In genomic region chr6:32166411-32167061, GRCh38 we compare ENCODE assay signal across 19 cellular contexts. TPM values are rescaled to one million over a fixed set of nuclear protein-coding genes. Genes with fewer than 3 reads are reported as not detected.
DNase-seq lines count a peak whose midpoint lies in the region; ATAC-seq, FAIRE-seq and TF ChIP-seq lines count a peak whose summit lies in the region.
"Had no signal": no experiment of that assay in that cellular context is flagged by ENCODE, and none has a peak within 500 bp of the region (broad histone marks: within the 10 kb centered on the region; RNA-seq: fewer than 3 reads in every experiment).

No MANE protein-coding gene starts in this region.

- POLR2A ChIA-PET in PC-3 (lab: Charles Lee; ENCODE audit: unreplicated experiment) = no interaction called here

- H3K4me1 Mint-ChIP-seq in chondrocyte (ENCODE audit: low read depth) = peaks cover 4% of the 10 kb centered on the region
- peaks cover 2% of the 10 kb centered on the region for H3K4me1 Mint-ChIP-seq in activated naive CD4-positive, alpha-beta T cell treated with anti-CD3 and anti-CD28 coated beads for 36 hours (ENCODE audit: low read depth)

- no TSS peak for BruUV-seq in PC-3 (replicated peaks; lab: Mats Ljungman, UMichigan)

- CTCF ChIA-PET in activated naive CD4-positive, alpha-beta T cell treated with anti-CD3 and anti-CD28 coated beads for 36 hours (lab: Charles Lee) = no interaction called here
- CTCF ChIA-PET in PC-3 (lab: Charles Lee) = no interaction called here

- H3K9ac ChIP-seq in kidney (ENCODE audit: low read length in 2 of 2) (no peak overlapping the region), PC-3 (ENCODE audit: low read length) (no peak overlapping the region)

- H3K4me1 ChIP-seq in right cardiac atrium (ENCODE audit: control insufficient read depth, insufficient read depth, low read length) = no peaks in the 10 kb centered on the region
- H3K4me1 ChIP-seq in kidney (ENCODE audit: control insufficient read depth in 1 of 2, insufficient read depth in 1 of 2, low read depth in 1 of 2, low read length in 2 of 2) = no peaks in the 10 kb centered on the region
- no peaks in the 10 kb centered on the region for H3K4me1 ChIP-seq in PC-3 (ENCODE audit: insufficient read depth, low read length)
- H3K4me1 ChIP-seq: colonic mucosa had no signal

- no peak overlapping the region for H2AFZ ChIP-seq in PC-3 (ENCODE audit: low read length)

- peaks cover 32% of the 10 kb centered on the region for H3K36me3 Mint-ChIP-seq in chondrocyte (ENCODE audit: low read depth)
- H3K36me3 Mint-ChIP-seq in activated naive CD4-positive, alpha-beta T cell treated with anti-CD3 and anti-CD28 coated beads for 36 hours (ENCODE audit: low read depth) = peaks cover 30% of the 10 kb centered on the region

- H3K27me3 ChIP-seq in right cardiac atrium (ENCODE audit: control insufficient read depth, insufficient read depth) (no peaks in the 10 kb centered on the region), PC-3 (ENCODE audit: low read length) (no peaks in the 10 kb centered on the region)
- H3K27me3 ChIP-seq: colonic mucosa had no signal

- no peak for FAIRE-seq in kidney (lab: Jason Lieb, UNC)

- no peak overlapping the region for H3K27ac Mint-ChIP-seq in chondrocyte (ENCODE audit: unreplicated experiment)
- H3K27ac Mint-ChIP-seq in activated naive CD4-positive, alpha-beta T cell treated with anti-CD3 and anti-CD28 coated beads for 36 hours = no peak overlapping the region
- H3K27ac Mint-ChIP-seq: activated CD4-positive, alpha-beta memory T cell treated with anti-CD3 and anti-CD28 coated beads, Interleukin-2, amount 10 ng/mL, durations not matched to agents 7 days and 5 days; stimulated activated effector memory CD8-positive, alpha-beta T cell treated with anti-CD3 and anti-CD28 coated beads, Interleukin-12 subunit alpha, Interleukin-12 subunit beta, amount 100 ng/mL, for 72 hours had no signal

- no peak overlapping the region for H3K4me3 ChIP-seq in right cardiac atrium (ENCODE audit: low read length)
- no peak overlapping the region for H3K4me3 ChIP-seq in kidney (ENCODE audit: low read length in 2 of 2)
- H3K4me3 ChIP-seq in PC-3 (ENCODE audit: low read length) = no peak overlapping the region
- H3K4me3 ChIP-seq: colonic mucosa, skin epidermis had no signal

- WGBS in right cardiac atrium = 79% methylated on average over 30 of the region's 30 CpGs

- H3K27ac ChIP-seq in right cardiac atrium (ENCODE audit: low read length) (no peak overlapping the region), kidney (ENCODE audit: low read depth in 2 of 2, low read length in 2 of 2) (no peak overlapping the region), PC-3 (ENCODE audit: low read length) (no peak overlapping the region)
- H3K27ac ChIP-seq: colonic mucosa, epithelial cell of prostate, HL-60 had no signal

- H3K4me2 ChIP-seq in PC-3 (ENCODE audit: low read length) = no peak overlapping the region

- H3K79me2 ChIP-seq in PC-3 (ENCODE audit: low read length) = no peaks in the 10 kb centered on the region

- TF ChIP-seq CTCF in chondrocyte (IDR thresholded peaks at IDR 0.05) (peak; percentile 27), kidney (IDR thresholded peaks at IDR 0.05; ENCODE audit: borderline replicate concordance, extremely low read depth, insufficient read depth) (no peak), PC-3 (conservative IDR thresholded peaks at IDR 0.05; ENCODE audit: low read depth, low read length) (no peak)

- intact Hi-C loops in right cardiac atrium (cut with DNase I) = no loop called here
- intact Hi-C loops in Right ventricle myocardium superior (cut with DNase I) = no loop called here
- intact Hi-C loops in kidney (cut with DNase I) = no loop called here
- intact Hi-C loops in activated naive CD4-positive, alpha-beta T cell treated with anti-CD3 and anti-CD28 coated beads for 36 hours (cut with micrococcal nuclease) = no loop called here
- intact Hi-C loops in PC-3 (cut with micrococcal nuclease) = no loop called here

- no peak for ATAC-seq in right cardiac atrium
- no peak for ATAC-seq in Right ventricle myocardium superior (ENCODE audit: poor library complexity)
- no peak for ATAC-seq in HG02642 (IDR thresholded peaks at IDR 0.05; ENCODE audit: poor library complexity, unreplicated experiment)
- ATAC-seq in PC-3 = no peak
- ATAC-seq: stimulated activated effector memory CD8-positive, alpha-beta T cell treated with anti-CD3 and anti-CD28 coated beads, Interleukin-12 subunit alpha, Interleukin-12 subunit beta, amount 100 ng/mL, for 72 hours had no signal

- H3K4me3 Mint-ChIP-seq in chondrocyte (ENCODE audit: unreplicated experiment) = no peak overlapping the region
- no peak overlapping the region for H3K4me3 Mint-ChIP-seq in activated naive CD4-positive, alpha-beta T cell treated with anti-CD3 and anti-CD28 coated beads for 36 hours
- H3K4me3 Mint-ChIP-seq: activated CD4-positive, alpha-beta memory T cell treated with anti-CD3 and anti-CD28 coated beads, Interleukin-2, amount 10 ng/mL, durations not matched to agents 7 days and 5 days; stimulated activated effector memory CD8-positive, alpha-beta T cell treated with anti-CD3 and anti-CD28 coated beads, Interleukin-12 subunit alpha, Interleukin-12 subunit beta, amount 100 ng/mL, for 72 hours had no signal

- DNase-seq in right cardiac atrium (peak in 2 of 3 donors; percentile 61 to 70), Right ventricle myocardium superior (no peak), chondrocyte (ENCODE audit: low spot score) (peak; percentile 92), kidney (peak; percentile 79), PC-3 (no peak), activated T-cell treated with anti-CD3 and anti-CD28 coated beads for 4 hours (no peak)
- DNase-seq in activated naive CD4-positive, alpha-beta T cell treated with anti-CD3 and anti-CD28 coated beads for 36 hours = no peak
- DNase-seq: activated CD4-positive, alpha-beta memory T cell treated with anti-CD3 and anti-CD28 coated beads, Interleukin-2, amount 10 ng/mL, durations not matched to agents 7 days and 5 days; amniotic stem cell; colonic mucosa; kidney glomerular epithelial cell; NCI-H510A; SW 1271 had no signal

- no peaks in the 10 kb centered on the region for H4K20me1 ChIP-seq in PC-3 (ENCODE audit: low read length)

- H3K9me2 ChIP-seq in PC-3 (replicated peaks; ENCODE audit: low read length) = no peaks in the 10 kb centered on the region

- H3F3A ChIP-seq in PC-3 (ENCODE audit: low read length, unreplicated experiment) = no peaks in the 10 kb centered on the region

- H3K36me3 ChIP-seq in kidney (ENCODE audit: control insufficient read depth in 1 of 2, insufficient read depth in 2 of 2, low read length in 2 of 2) = peaks cover 12 to 19% of the 10 kb centered on the region in 2 donors
- H3K36me3 ChIP-seq in PC-3 (ENCODE audit: low read depth, low read length) = peaks cover 16% of the 10 kb centered on the region; the same call in 1 of the 2 replicates

- no peaks in the 10 kb centered on the region for H3K9me3 Mint-ChIP-seq in chondrocyte (ENCODE audit: low read depth)
- H3K9me3 Mint-ChIP-seq in activated naive CD4-positive, alpha-beta T cell treated with anti-CD3 and anti-CD28 coated beads for 36 hours = no peaks in the 10 kb centered on the region
- H3K9me3 Mint-ChIP-seq: activated CD4-positive, alpha-beta memory T cell treated with anti-CD3 and anti-CD28 coated beads, Interleukin-2, amount 10 ng/mL, durations not matched to agents 7 days and 5 days; stimulated activated effector memory CD8-positive, alpha-beta T cell treated with anti-CD3 and anti-CD28 coated beads, Interleukin-12 subunit alpha, Interleukin-12 subunit beta, amount 100 ng/mL, for 72 hours; type B pancreatic cell had no signal

- H3K9me3 ChIP-seq in right cardiac atrium (ENCODE audit: control insufficient read depth, low read length) = no peaks in the 10 kb centered on the region
- H3K9me3 ChIP-seq in kidney (ENCODE audit: control insufficient read depth in 1 of 2, low read length in 2 of 2) = no peaks in the 10 kb centered on the region
- H3K9me3 ChIP-seq in PC-3 (ENCODE audit: low read length) = no peaks in the 10 kb centered on the region
- H3K9me3 ChIP-seq: colonic mucosa had no signal

- H3K27me3 Mint-ChIP-seq in chondrocyte (ENCODE audit: low read depth) = no peaks in the 10 kb centered on the region
- no peaks in the 10 kb centered on the region for H3K27me3 Mint-ChIP-seq in activated naive CD4-positive, alpha-beta T cell treated with anti-CD3 and anti-CD28 coated beads for 36 hours (ENCODE audit: low read depth)
- H3K27me3 Mint-ChIP-seq: activated CD4-positive, alpha-beta memory T cell treated with anti-CD3 and anti-CD28 coated beads, Interleukin-2, amount 10 ng/mL, durations not matched to agents 7 days and 5 days; type B pancreatic cell had no signal

RNA-seq across cellular contexts. Expression of gene EGFL8, which starts 2.1 kb away (rescaled TPM):
- total RNA-seq in right cardiac atrium (10 to 100 TPM in 3 of 4 donors, 1 to 10 TPM in 1; 8.4 to 16.9 (median 12.9) TPM), Right ventricle myocardium superior (6.1 TPM), chondrocyte (14.3 to 16.3 TPM (median 15.4 TPM) in 3 replicates), kidney (18.3 TPM), PC-3 (2014; rRNA removed) (7.9 and 14.9 TPM in 2 replicates)
- polyA plus RNA-seq in right cardiac atrium (12.6 TPM), kidney (ENCODE audit: insufficient read depth, low read depth, low replicate concordance) (15.0 TPM)
- total RNA-seq in activated naive CD4-positive, alpha-beta T cell treated with anti-CD3 and anti-CD28 coated beads for 36 hours = 1 to 10 TPM; 6.1 to 9.5 TPM

RNA-seq across cellular contexts. Expression of gene AGPAT1, which starts 9.3 kb away (rescaled TPM):
- total RNA-seq in right cardiac atrium = 10 to 100 TPM; 56.9 to 67.2 (median 63.1) TPM
- 54.9 TPM for polyA plus RNA-seq in right cardiac atrium
- 44.2 TPM for total RNA-seq in Right ventricle myocardium superior
- total RNA-seq in chondrocyte = 66.7 to 77.2 TPM (median 67.0 TPM) in 3 replicates
- 58.9 TPM for total RNA-seq in kidney
- 87.1 TPM for polyA plus RNA-seq in kidney (ENCODE audit: insufficient read depth, low read depth, low replicate concordance)
- 10 to 100 TPM; 25.8 to 26.5 TPM for total RNA-seq in activated naive CD4-positive, alpha-beta T cell treated with anti-CD3 and anti-CD28 coated beads for 36 hours
- 54.7 and 59.6 TPM in 2 replicates for total RNA-seq in PC-3 (2014; rRNA removed)

RNA-seq across cellular contexts. Expression of gene RNF5, which starts 11.7 kb away (rescaled TPM):
- total RNA-seq in right cardiac atrium (10 to 100 TPM; 73.2 to 88.3 (median 76.7) TPM), Right ventricle myocardium superior (94.6 TPM), chondrocyte (45.2 to 48.0 TPM (median 45.2 TPM) in 3 replicates), kidney (74.1 TPM), PC-3 (2014; rRNA removed) (69.0 and 80.1 TPM in 2 replicates)
- polyA plus RNA-seq in right cardiac atrium (118 TPM), kidney (ENCODE audit: insufficient read depth, low read depth, low replicate concordance) (208 TPM)
- 10 to 100 TPM; 39.5 to 39.9 TPM for total RNA-seq in activated naive CD4-positive, alpha-beta T cell treated with anti-CD3 and anti-CD28 coated beads for 36 hours

RNA-seq across cellular contexts. Expression of gene PPT2, which starts 12.6 kb away (rescaled TPM):
- total RNA-seq in right cardiac atrium = 10 to 100 TPM; 26.1 to 30.5 (median 30.1) TPM
- polyA plus RNA-seq in right cardiac atrium = 22.4 TPM
- 20.4 TPM for total RNA-seq in Right ventricle myocardium superior
- total RNA-seq in chondrocyte = 35.6 to 37.9 TPM (median 35.8 TPM) in 3 replicates
- total RNA-seq in kidney = 23.0 TPM
- polyA plus RNA-seq in kidney (ENCODE audit: insufficient read depth, low read depth, low replicate concordance) = 20.3 TPM
- 10 to 100 TPM; 13.2 to 14.8 TPM for total RNA-seq in activated naive CD4-positive, alpha-beta T cell treated with anti-CD3 and anti-CD28 coated beads for 36 hours
- 16.6 and 30.8 TPM in 2 replicates for total RNA-seq in PC-3 (2014; rRNA removed)

RNA-seq across cellular contexts. Expression of gene PRRT1, which starts 14.8 kb away (rescaled TPM):
- 1 to 10 TPM; 1.5 to 3.3 (median 1.8) TPM for total RNA-seq in right cardiac atrium
- 2.6 TPM for polyA plus RNA-seq in right cardiac atrium
- 0.51 TPM for total RNA-seq in Right ventricle myocardium superior
- 0.73 to 1.6 TPM (median 1.3 TPM) in 3 replicates for total RNA-seq in chondrocyte
- 2.4 TPM for total RNA-seq in kidney
- 4.0 TPM for polyA plus RNA-seq in kidney (ENCODE audit: insufficient read depth, low read depth, low replicate concordance)
- 1 to 10 TPM; 1.1 TPM for total RNA-seq in activated naive CD4-positive, alpha-beta T cell treated with anti-CD3 and anti-CD28 coated beads for 36 hours
- total RNA-seq in PC-3 (2014; rRNA removed) = 1.5 TPM in 1 of 2 replicates, not detected in the other

Comparison
In these comparisons a context has a peak if more than half of its experiments do, and no peak if none do; other contexts are left out.
1. DNase-seq: peak in right cardiac atrium (2 of 3), chondrocyte (single experiment) and kidney (single experiment); none in Right ventricle myocardium superior (single experiment), activated naive CD4-positive, alpha-beta T cell treated with anti-CD3 and anti-CD28 coated beads for 36 hours (single experiment), PC-3 (single experiment) and activated T-cell treated with anti-CD3 and anti-CD28 coated beads for 4 hours (single experiment).